10 cellular contexts compared by ENCODE assay signal in genomic region chr17:75151893-75152292, GRCh38. TPM values are rescaled to one million over a fixed set of nuclear protein-coding genes. Genes with fewer than 3 reads are reported as not detected.
DNase-seq lines count a peak whose midpoint lies in the region.
"Had no signal": no experiment of that assay in that cellular context is flagged by ENCODE, and none has a peak within 500 bp of the region (broad histone marks: within the 10 kb centered on the region; RNA-seq: fewer than 3 reads in every experiment).

No MANE protein-coding gene starts in this region.

- DNase-seq in activated naive CD4-positive, alpha-beta T cell treated with anti-CD3 and anti-CD28 coated beads, Interleukin-2, amount 10 ng/mL, durations not matched to agents 7 days and 5 days, result no peak
- DNase-seq in activated naive CD4-positive, alpha-beta T cell (lab: John Stamatoyannopoulos, UW), result no peak
- DNase-seq in NT2/D1 (ENCODE audit: low read depth, low spot score), result no peak
- DNase-seq in dermis blood vessel endothelial cell, result peak; percentile 32
- no peak for DNase-seq in activated gamma-delta T cell (lab: John Stamatoyannopoulos, UW)
- no peak for DNase-seq in NCI-H2196 treated with DMSO at 0.1 percent for 48 hours (lab: John Stamatoyannopoulos, UW; ENCODE audit: unreplicated experiment)
- DNase-seq in NCI-H2029 treated with DMSO at 0.1 percent for 48 hours (lab: John Stamatoyannopoulos, UW), result no peak

- H3K27me3 ChIP-seq in NT2/D1 (ENCODE audit: insufficient read depth, insufficient read length) (no peaks in the 10 kb centered on the region), skeletal muscle satellite cell (ENCODE audit: control insufficient read depth, insufficient read depth, low read length) (no peaks in the 10 kb centered on the region)
- H3K27me3 ChIP-seq: dorsolateral prefrontal cortex had no signal

- H3K4me2 ChIP-seq in skeletal muscle satellite cell (ENCODE audit: low read length), result peak overlapping the region; percentile 85

- H3K36me3 ChIP-seq in NT2/D1 (ENCODE audit: insufficient read depth, insufficient read length, low read length) (peaks cover 44% of the 10 kb centered on the region), skeletal muscle satellite cell (ENCODE audit: insufficient read depth, low read length) (peaks cover 20% of the 10 kb centered on the region)

- H3K4me3 ChIP-seq in NT2/D1 (ENCODE audit: insufficient read length, low read depth) (peak overlapping the region; percentile 12), skeletal muscle satellite cell (ENCODE audit: low read length) (peak overlapping the region; percentile 98)
- H3K4me3 ChIP-seq: lung had no signal

- peaks cover 58% of the 10 kb centered on the region for H3K4me1 Mint-ChIP-seq in activated naive CD4-positive, alpha-beta T cell treated with anti-CD3 and anti-CD28 coated beads, Interleukin-2, amount 10 ng/mL, durations not matched to agents 7 days and 5 days

- H3K4me1 ChIP-seq in NT2/D1 (ENCODE audit: insufficient read depth, insufficient read length), result peaks cover 2% of the 10 kb centered on the region
- H3K4me1 ChIP-seq in skeletal muscle satellite cell (ENCODE audit: control insufficient read depth, insufficient read depth, low read length), result peaks cover 22% of the 10 kb centered on the region

- CTCF ChIA-PET in activated naive CD4-positive, alpha-beta T cell treated with anti-CD3 and anti-CD28 coated beads, Interleukin-2, amount 10 ng/mL, durations not matched to agents 7 days and 5 days (lab: Charles Lee), result interaction anchor here (1.3 kb wide), 1 partner anchor 38 kb away, joined by 4 read pairs; no protein-coding TSS in a partner anchor

- H3K36me3 Mint-ChIP-seq in activated naive CD4-positive, alpha-beta T cell treated with anti-CD3 and anti-CD28 coated beads, Interleukin-2, amount 10 ng/mL, durations not matched to agents 7 days and 5 days, result peaks cover 31% of the 10 kb centered on the region

- peak overlapping the region; percentile 95 for H3K4me3 Mint-ChIP-seq in activated naive CD4-positive, alpha-beta T cell treated with anti-CD3 and anti-CD28 coated beads, Interleukin-2, amount 10 ng/mL, durations not matched to agents 7 days and 5 days

- peak overlapping the region; percentile 46 for H3K9ac ChIP-seq in NT2/D1 (ENCODE audit: insufficient read length, low read depth)
- peak overlapping the region; percentile 91 for H3K9ac ChIP-seq in skeletal muscle satellite cell (ENCODE audit: low read depth, low read length)

- no peaks in the 10 kb centered on the region for H3K27me3 Mint-ChIP-seq in activated naive CD4-positive, alpha-beta T cell treated with anti-CD3 and anti-CD28 coated beads, Interleukin-2, amount 10 ng/mL, durations not matched to agents 7 days and 5 days

- no peak overlapping the region for H3K27ac Mint-ChIP-seq in activated naive CD4-positive, alpha-beta T cell treated with anti-CD3 and anti-CD28 coated beads, Interleukin-2, amount 10 ng/mL, durations not matched to agents 7 days and 5 days

- no peaks in the 10 kb centered on the region for H3K9me3 Mint-ChIP-seq in activated naive CD4-positive, alpha-beta T cell treated with anti-CD3 and anti-CD28 coated beads, Interleukin-2, amount 10 ng/mL, durations not matched to agents 7 days and 5 days

- H3K9me3 ChIP-seq in NT2/D1 (ENCODE audit: insufficient read depth, low read length) (no peaks in the 10 kb centered on the region), skeletal muscle satellite cell (replicated peaks; ENCODE audit: low read length) (no peaks in the 10 kb centered on the region)

RNA-seq across cellular contexts. Expression of gene JPT1, which starts 2.4 kb away (rescaled TPM):
- total RNA-seq in dermis blood vessel endothelial cell, result 120 and 160 TPM in 2 replicates
- 209 and 251 TPM in 2 replicates for total RNA-seq in skeletal muscle satellite cell (2012; rRNA removed)

RNA-seq across cellular contexts. Expression of gene NT5C, which starts 20.4 kb away (rescaled TPM):
- total RNA-seq in dermis blood vessel endothelial cell, result 48.8 and 51.9 TPM in 2 replicates
- 56.5 and 75.1 TPM in 2 replicates for total RNA-seq in skeletal muscle satellite cell (2012; rRNA removed)

RNA-seq across cellular contexts. Expression of gene SUMO2, which starts 30.9 kb away (rescaled TPM):
- 116 and 134 TPM in 2 replicates for total RNA-seq in dermis blood vessel endothelial cell
- 85.9 and 93.3 TPM in 2 replicates for total RNA-seq in skeletal muscle satellite cell (2012; rRNA removed)

RNA-seq across cellular contexts. Expression of gene ARMC7, which starts 42.1 kb away (rescaled TPM):
- 3.1 and 3.9 TPM in 2 replicates for total RNA-seq in dermis blood vessel endothelial cell
- 1.5 and 2.3 TPM in 2 replicates for total RNA-seq in skeletal muscle satellite cell (2012; rRNA removed)

RNA-seq across cellular contexts. Expression of gene NUP85, which starts 53.6 kb away (rescaled TPM):
- 37.6 and 41.5 TPM in 2 replicates for total RNA-seq in dermis blood vessel endothelial cell
- 35.0 and 40.2 TPM in 2 replicates for total RNA-seq in skeletal muscle satellite cell (2012; rRNA removed)
